27 cellular contexts compared by ENCODE assay signal in the genomic region with DNA sequence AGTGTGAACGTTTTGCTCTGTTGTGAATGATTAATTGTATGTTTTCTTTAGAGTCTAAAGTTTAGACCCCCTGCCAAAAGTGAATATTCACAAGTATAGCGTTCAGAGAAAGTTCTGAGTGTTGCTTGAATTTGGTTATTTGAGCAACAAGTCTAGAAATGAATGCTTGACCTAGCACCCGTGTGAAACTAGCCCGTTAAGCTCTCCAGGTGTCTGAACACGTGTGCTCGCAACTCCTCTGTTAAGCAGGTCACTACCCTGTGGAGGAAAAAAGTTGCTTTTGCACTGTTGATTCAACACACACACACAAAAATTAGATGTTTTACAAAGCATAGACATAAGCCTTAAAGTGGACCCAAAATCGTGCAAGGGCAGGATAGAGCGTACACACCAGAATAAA.
"Had no signal": no experiment of that assay in that cellular context is flagged by ENCODE, and none has a peak within 500 bp of the region (broad histone marks: within the 10 kb centered on the region; RNA-seq: fewer than 3 reads in every experiment).

No MANE protein-coding gene starts in this region.

- H3K27me3 Mint-ChIP-seq: activated CD8-positive, alpha-beta T cell treated with anti-CD3 and anti-CD28 coated beads for 36 hours; activated naive CD4-positive, alpha-beta T cell treated with anti-CD3 and anti-CD28 coated beads, Interleukin-2, amount 50 U/mL, for 24 hours; naive B cell; stimulated activated naive B cell treated with anti-CD40 and anti-IgM and Interleukin-4, amounts not matched to agents 10 μg/mL and 1 μg/mL and 100 μg/mL, for 72 hours had no signal

- H3K27ac ChIP-seq: adrenal gland, body of pancreas, epithelial cell of prostate, esophagus squamous epithelium, pancreas, prostate gland, sigmoid colon, stomach, tibial artery, upper lobe of right lung, VCaP had no signal

- H3K27me3 ChIP-seq: adrenal gland, body of pancreas, esophagus squamous epithelium, pancreas, sigmoid colon, stomach, tibial artery, upper lobe of right lung had no signal

- H3K4me1 Mint-ChIP-seq: nephron progenitor cell had no signal

- H3K4me1 ChIP-seq: body of pancreas, pancreas, prostate gland, tibial artery, upper lobe of right lung had no signal

- H3K4me3 ChIP-seq: adrenal gland, body of pancreas, esophagus squamous epithelium, pancreas, prostate gland, sigmoid colon, stomach, tibial artery, upper lobe of right lung had no signal

- H3K9me3 ChIP-seq: adrenal gland, body of pancreas, esophagus squamous epithelium, pancreas, prostate gland, sigmoid colon, stomach, tibial artery, upper lobe of right lung had no signal

- H3K9me3 Mint-ChIP-seq: activated naive CD4-positive, alpha-beta T cell treated with anti-CD3 and anti-CD28 coated beads, Interleukin-2, amount 50 U/mL, for 24 hours; mesothelial cell of epicardium; naive B cell; nephron progenitor cell; T-helper 2 cell treated with Interferon-gamma antibody and Interleukin-4, amounts not matched to agents 5 μg/mL and 100 μg/mL, for 36 hours had no signal

- H3K4me3 Mint-ChIP-seq: activated CD8-positive, alpha-beta T cell treated with anti-CD3 and anti-CD28 coated beads for 36 hours; activated naive CD4-positive, alpha-beta T cell treated with anti-CD3 and anti-CD28 coated beads, Interleukin-2, amount 50 U/mL, for 24 hours; mesothelial cell of epicardium; naive B cell; nephron progenitor cell; stimulated activated naive B cell treated with anti-CD40 and anti-IgM and Interleukin-4, amounts not matched to agents 10 μg/mL and 1 μg/mL and 100 μg/mL, for 72 hours; T-helper 2 cell treated with Interferon-gamma antibody and Interleukin-4, amounts not matched to agents 5 μg/mL and 100 μg/mL, for 36 hours had no signal

- DNase-seq: activated CD4-positive, alpha-beta T cell treated with anti-CD3 and anti-CD28 coated beads for 4 hours; activated CD8-positive, alpha-beta T cell treated with anti-CD3 and anti-CD28 coated beads for 36 hours; aorta; body of pancreas; dermis blood vessel endothelial cell; effector CD4-positive, alpha-beta T cell; esophagus squamous epithelium; foreskin melanocyte; left cardiac atrium; naive B cell; nephron progenitor cell; pancreas; sigmoid colon; small intestine; stimulated activated CD4-positive, alpha-beta T cell treated with anti-CD3 and anti-CD28 coated beads, Interleukin-2, amount 100 ng/mL, for 24 hours; stimulated activated naive B cell treated with anti-CD40 and anti-IgM and Interleukin-4, amounts not matched to agents 10 μg/mL and 1 μg/mL and 100 μg/mL, for 72 hours; stomach; T-helper 1 cell; tibial artery; upper lobe of right lung had no signal

- H3K27ac Mint-ChIP-seq: activated naive CD4-positive, alpha-beta T cell treated with anti-CD3 and anti-CD28 coated beads, Interleukin-2, amount 50 U/mL, for 24 hours; mesothelial cell of epicardium; stimulated activated naive B cell treated with anti-CD40 and anti-IgM and Interleukin-4, amounts not matched to agents 10 μg/mL and 1 μg/mL and 100 μg/mL, for 72 hours; T-helper 2 cell treated with Interferon-gamma antibody and Interleukin-4, amounts not matched to agents 5 μg/mL and 100 μg/mL, for 36 hours had no signal
